ENCODE assay signal across 26 cellular contexts in the genomic region with DNA sequence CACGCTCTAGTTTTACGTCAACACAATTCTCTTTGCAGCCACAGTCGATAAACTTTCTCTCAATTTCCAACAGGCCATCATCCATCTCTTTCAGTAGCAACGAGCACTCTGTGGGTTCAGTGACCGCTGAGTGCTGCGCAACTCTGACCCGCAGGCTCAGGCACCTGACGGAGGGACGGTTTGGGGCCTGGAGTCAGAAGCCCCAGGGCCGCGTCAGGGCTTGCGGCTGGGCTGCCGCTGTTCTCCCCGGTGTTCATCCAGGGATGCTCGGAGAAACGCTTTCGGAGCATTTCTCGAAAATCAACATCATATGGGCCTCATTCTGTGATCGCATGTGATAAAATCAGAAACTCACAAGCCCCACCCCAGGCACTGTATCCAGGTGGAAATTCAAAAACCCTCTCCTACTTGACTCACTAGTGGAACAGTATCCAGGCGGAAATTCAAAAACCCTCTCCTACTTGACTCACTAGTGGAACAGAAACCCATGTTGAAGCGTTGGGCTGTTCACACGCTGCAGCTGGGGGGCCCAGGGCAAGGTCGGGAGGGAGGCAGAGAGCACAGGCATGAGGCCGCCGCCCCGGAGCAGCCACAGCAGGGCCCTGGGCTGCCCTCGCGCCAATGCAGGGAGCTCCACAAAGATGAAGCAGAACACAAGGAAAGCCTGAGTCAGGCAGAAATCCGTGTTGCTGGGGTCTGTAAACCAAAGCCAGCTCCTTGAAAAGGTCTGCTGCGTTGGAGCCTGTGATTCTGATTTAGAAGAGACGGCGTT.
DNase-seq lines count a peak whose midpoint lies in the region; ATAC-seq and TF ChIP-seq lines count a peak whose summit lies in the region.
"Had no signal": no experiment of that assay in that cellular context is flagged by ENCODE, and none has a peak within 500 bp of the region (broad histone marks: within the 10 kb centered on the region; RNA-seq: fewer than 3 reads in every experiment).

No MANE protein-coding gene starts in this region.

- no peak for TF ChIP-seq CTCF in RWPE2 (IDR thresholded peaks at IDR 0.05; ENCODE audit: poor library complexity, severe bottlenecking)
- TF ChIP-seq CTCF in upper lobe of left lung (IDR thresholded peaks at IDR 0.05): no peak
- no peak for TF ChIP-seq CTCF in GM10248 (IDR thresholded peaks at IDR 0.05; ENCODE audit: control extremely low read depth, extremely low read depth, low read depth, missing control alignments)

- CTCF ChIA-PET in GM10248 (lab: Yijun Ruan, JAX): no interaction called here

- H3K9me3 Mint-ChIP-seq in activated naive CD8-positive, alpha-beta T cell treated with anti-CD3 and anti-CD28 coated beads, Interleukin-2, amount 10 ng/mL, durations not matched to agents 7 days and 5 days: no peaks in the 10 kb centered on the region
- H3K9me3 Mint-ChIP-seq in activated naive CD8-positive, alpha-beta T cell treated with anti-CD3 and anti-CD28 coated beads, Interleukin-2, amount 50 U/mL, for 24 hours: peaks cover 4% of the 10 kb centered on the region
- H3K9me3 Mint-ChIP-seq: activated T-helper 17 cell treated with anti-CD3 and anti-CD28 coated beads, Interleukin-2, amount 50 U/mL, for 72 hours; central memory CD8-positive, alpha-beta T cell had no signal

- H3K4me1 Mint-ChIP-seq in activated naive CD8-positive, alpha-beta T cell treated with anti-CD3 and anti-CD28 coated beads, Interleukin-2, amount 10 ng/mL, durations not matched to agents 7 days and 5 days: peaks cover 7% of the 10 kb centered on the region
- peaks cover 6% of the 10 kb centered on the region for H3K4me1 Mint-ChIP-seq in activated naive CD8-positive, alpha-beta T cell treated with anti-CD3 and anti-CD28 coated beads, Interleukin-2, amount 50 U/mL, for 24 hours
- H3K4me1 Mint-ChIP-seq: central memory CD8-positive, alpha-beta T cell had no signal

- peak; percentile 8 for DNase-seq in activated naive CD8-positive, alpha-beta T cell treated with anti-CD3 and anti-CD28 coated beads, Interleukin-2, amount 10 ng/mL, durations not matched to agents 7 days and 5 days
- no peak for DNase-seq in activated naive CD8-positive, alpha-beta T cell treated with anti-CD3 and anti-CD28 coated beads, Interleukin-2, amount 50 U/mL, for 24 hours
- peak; percentile 27 for DNase-seq in RWPE2 (ENCODE audit: low spot score)
- peak; percentile 43 for DNase-seq in left kidney (ENCODE audit: low read depth, low spot score)
- DNase-seq in upper lobe of left lung: peak; percentile 9 to 55
- no peak for DNase-seq in foreskin melanocyte
- no peak for DNase-seq in iPS-NIHi7 (ENCODE audit: extremely low spot score)
- no peak for DNase-seq in GM10248 (ENCODE audit: extremely low spot score)
- DNase-seq: activated CD4-positive, alpha-beta T cell treated with anti-CD3 and anti-CD28 coated beads, Interleukin-2, amount 50 U/mL, for 4 hours; DMS53; GDM1; HCEC 1CT; hypothalamus; NCI-H1105; NCI-H1930; NCI-H524; stimulated activated CD4-positive, alpha-beta T cell treated with anti-CD3 and anti-CD28 coated beads, Interleukin-4, amount 100 ng/mL, for 4 hours; stimulated activated naive B cell treated with anti-CD40 and anti-IgM and Interleukin-4, amounts not matched to agents 10 μg/mL and 1 μg/mL and 100 μg/mL, for 72 hours; SW 1271; T-helper 9 cell had no signal

- no peak for TF ChIP-seq EP300 in upper lobe of left lung (IDR thresholded peaks at IDR 0.05)

- no peak for TF ChIP-seq POLR2A in upper lobe of left lung (IDR thresholded peaks at IDR 0.05)

- no peak overlapping the region for H3K27ac Mint-ChIP-seq in activated naive CD8-positive, alpha-beta T cell treated with anti-CD3 and anti-CD28 coated beads, Interleukin-2, amount 10 ng/mL, durations not matched to agents 7 days and 5 days
- no peak overlapping the region for H3K27ac Mint-ChIP-seq in activated naive CD8-positive, alpha-beta T cell treated with anti-CD3 and anti-CD28 coated beads, Interleukin-2, amount 50 U/mL, for 24 hours
- H3K27ac Mint-ChIP-seq: activated T-helper 17 cell treated with anti-CD3 and anti-CD28 coated beads, Interleukin-2, amount 50 U/mL, for 72 hours; stimulated activated naive B cell treated with anti-CD40 and anti-IgM and Interleukin-4, amounts not matched to agents 10 μg/mL and 1 μg/mL and 100 μg/mL, for 72 hours had no signal

- H3K27me3 Mint-ChIP-seq in activated naive CD8-positive, alpha-beta T cell treated with anti-CD3 and anti-CD28 coated beads, Interleukin-2, amount 10 ng/mL, durations not matched to agents 7 days and 5 days: no peaks in the 10 kb centered on the region
- H3K27me3 Mint-ChIP-seq in activated naive CD8-positive, alpha-beta T cell treated with anti-CD3 and anti-CD28 coated beads, Interleukin-2, amount 50 U/mL, for 24 hours: peaks cover 11% of the 10 kb centered on the region

- 87 to 88% methylated on average over 26 to 32 of the region's 32 CpGs for WGBS in upper lobe of left lung, 2 donors

- no peak overlapping the region for H3K27ac ChIP-seq in RWPE2 (ENCODE audit: poor library complexity, severe bottlenecking)
- no peak overlapping the region for H3K27ac ChIP-seq in upper lobe of left lung
- H3K27ac ChIP-seq: sigmoid colon, suprapubic skin had no signal

- H3K36me3 ChIP-seq in RWPE2 (ENCODE audit: low read depth): no peaks in the 10 kb centered on the region
- no peaks in the 10 kb centered on the region for H3K36me3 ChIP-seq in upper lobe of left lung
- H3K36me3 ChIP-seq: sigmoid colon, suprapubic skin had no signal

- POLR2A ChIA-PET in activated naive CD8-positive, alpha-beta T cell treated with anti-CD3 and anti-CD28 coated beads, Interleukin-2, amount 10 ng/mL, durations not matched to agents 7 days and 5 days (lab: Charles Lee): no interaction called here
- POLR2A ChIA-PET in GM10248 (lab: Yijun Ruan, JAX): no interaction called here

- H3K36me3 Mint-ChIP-seq in activated naive CD8-positive, alpha-beta T cell treated with anti-CD3 and anti-CD28 coated beads, Interleukin-2, amount 10 ng/mL, durations not matched to agents 7 days and 5 days: no peaks in the 10 kb centered on the region
- no peaks in the 10 kb centered on the region for H3K36me3 Mint-ChIP-seq in activated naive CD8-positive, alpha-beta T cell treated with anti-CD3 and anti-CD28 coated beads, Interleukin-2, amount 50 U/mL, for 24 hours (ENCODE audit: low read depth)

- H3K9me3 ChIP-seq in RWPE2 (ENCODE audit: severe bottlenecking): no peaks in the 10 kb centered on the region
- H3K9me3 ChIP-seq in upper lobe of left lung: no peaks in the 10 kb centered on the region

- no peak for ATAC-seq in activated naive CD8-positive, alpha-beta T cell treated with anti-CD3 and anti-CD28 coated beads, Interleukin-2, amount 10 ng/mL, durations not matched to agents 7 days and 5 days (ENCODE audit: low read depth)
- ATAC-seq in activated naive CD8-positive, alpha-beta T cell treated with anti-CD3 and anti-CD28 coated beads, Interleukin-2, amount 50 U/mL, for 24 hours: no peak
- ATAC-seq in RWPE2 (ENCODE audit: low read depth) (no peak), upper lobe of left lung (ENCODE audit: low FRiP score in 2 of 2) (no peak)
- ATAC-seq: activated T-helper 17 cell treated with anti-CD3 and anti-CD28 coated beads, Interleukin-2, amount 50 U/mL, for 72 hours; stimulated activated naive B cell treated with anti-CD40 and anti-IgM and Interleukin-4, amounts not matched to agents 10 μg/mL and 1 μg/mL and 100 μg/mL, for 72 hours had no signal

- H3K4me3 Mint-ChIP-seq in activated naive CD8-positive, alpha-beta T cell treated with anti-CD3 and anti-CD28 coated beads, Interleukin-2, amount 10 ng/mL, durations not matched to agents 7 days and 5 days: no peak overlapping the region
- H3K4me3 Mint-ChIP-seq in activated naive CD8-positive, alpha-beta T cell treated with anti-CD3 and anti-CD28 coated beads, Interleukin-2, amount 50 U/mL, for 24 hours: no peak overlapping the region
- H3K4me3 Mint-ChIP-seq: activated T-helper 17 cell treated with anti-CD3 and anti-CD28 coated beads, Interleukin-2, amount 50 U/mL, for 72 hours; central memory CD8-positive, alpha-beta T cell; stimulated activated naive B cell treated with anti-CD40 and anti-IgM and Interleukin-4, amounts not matched to agents 10 μg/mL and 1 μg/mL and 100 μg/mL, for 72 hours had no signal

- H3K4me3 ChIP-seq in RWPE2 (ENCODE audit: severe bottlenecking) (no peak overlapping the region), upper lobe of left lung (no peak overlapping the region)
- H3K4me3 ChIP-seq: K562, lung, sigmoid colon, suprapubic skin had no signal

- no peaks in the 10 kb centered on the region for H3K4me1 ChIP-seq in RWPE2 (ENCODE audit: insufficient read depth, poor library complexity, severe bottlenecking)
- peaks cover 0 to 9% (median 0%) of the 10 kb centered on the region in 4 donors for H3K4me1 ChIP-seq in upper lobe of left lung
- H3K4me1 ChIP-seq: sigmoid colon had no signal

- H3K27me3 ChIP-seq in RWPE2 (ENCODE audit: insufficient read depth, poor library complexity, severe bottlenecking) (peaks cover 5% of the 10 kb centered on the region), upper lobe of left lung (peaks cover 0 to 11% (median 0%) of the 10 kb centered on the region in 4 donors)

Comparison
In these comparisons a context has a peak if more than half of its experiments do, and no peak if none do; other contexts are left out.
1. DNase-seq: peak in activated naive CD8-positive, alpha-beta T cell treated with anti-CD3 and anti-CD28 coated beads, Interleukin-2, amount 10 ng/mL, durations not matched to agents 7 days and 5 days (single experiment), RWPE2 (single experiment), left kidney (single experiment) and upper lobe of left lung (2 of 2); none in activated naive CD8-positive, alpha-beta T cell treated with anti-CD3 and anti-CD28 coated beads, Interleukin-2, amount 50 U/mL, for 24 hours (single experiment), foreskin melanocyte (single experiment), iPS-NIHi7 (single experiment) and GM10248 (single experiment).